Comparison of ENCODE assay signal across 8 cellular contexts in genomic region chr17:42288985-42289862, GRCh38. TPM values are rescaled to one million over a fixed set of nuclear protein-coding genes. Genes with fewer than 3 reads are reported as not detected.
DNase-seq lines count a peak whose midpoint lies in the region; ATAC-seq and TF ChIP-seq lines count a peak whose summit lies in the region.

No MANE protein-coding gene starts in this region.

- peak overlapping the region; percentile 84 for H3K27ac Mint-ChIP-seq in T-helper 1 cell treated with Interleukin-12 subunit alpha and Interleukin-12 subunit beta and Interleukin-4 antibody, amounts not matched to agents 30 μg/mL and 1 μg/mL, for 36 hours
- H3K27ac Mint-ChIP-seq in memory B cell: peak overlapping the region; percentile 95

- intact Hi-C loops in breast epithelium (cut with DNase I; ENCODE audit: low total_unique reads): no loop called here

- H3K36me3 Mint-ChIP-seq in T-helper 1 cell treated with Interleukin-12 subunit alpha and Interleukin-12 subunit beta and Interleukin-4 antibody, amounts not matched to agents 30 μg/mL and 1 μg/mL, for 36 hours (ENCODE audit: low read depth): peaks cover 19% of the 10 kb centered on the region
- H3K36me3 Mint-ChIP-seq in memory B cell: peaks cover 12% of the 10 kb centered on the region

- no peaks in the 10 kb centered on the region for H3K27me3 ChIP-seq in breast epithelium

- H3K36me3 ChIP-seq in breast epithelium: no peaks in the 10 kb centered on the region

- no peaks in the 10 kb centered on the region for H3K9me3 Mint-ChIP-seq in T-helper 1 cell treated with Interleukin-12 subunit alpha and Interleukin-12 subunit beta and Interleukin-4 antibody, amounts not matched to agents 30 μg/mL and 1 μg/mL, for 36 hours
- no peaks in the 10 kb centered on the region for H3K9me3 Mint-ChIP-seq in memory B cell

- H3K4me3 Mint-ChIP-seq in T-helper 1 cell treated with Interleukin-12 subunit alpha and Interleukin-12 subunit beta and Interleukin-4 antibody, amounts not matched to agents 30 μg/mL and 1 μg/mL, for 36 hours: peak overlapping the region; percentile 90
- H3K4me3 Mint-ChIP-seq in memory B cell: peak overlapping the region; percentile 94

- H3K9me3 ChIP-seq in breast epithelium: no peaks in the 10 kb centered on the region

- ATAC-seq in GM19397 (IDR thresholded peaks at IDR 0.05; ENCODE audit: unreplicated experiment): peak; percentile 14
- peak; percentile 24 for ATAC-seq in memory B cell (ENCODE audit: low read depth)
- no peak for ATAC-seq in GM21529 (IDR thresholded peaks at IDR 0.05; ENCODE audit: unreplicated experiment)

- no peaks in the 10 kb centered on the region for H3K27me3 Mint-ChIP-seq in T-helper 1 cell treated with Interleukin-12 subunit alpha and Interleukin-12 subunit beta and Interleukin-4 antibody, amounts not matched to agents 30 μg/mL and 1 μg/mL, for 36 hours (ENCODE audit: low read depth)
- H3K27me3 Mint-ChIP-seq in memory B cell: no peaks in the 10 kb centered on the region

- no peak for TF ChIP-seq POLR2A in breast epithelium (IDR thresholded peaks at IDR 0.05)

- H3K4me3 ChIP-seq in breast epithelium: peak overlapping the region; percentile 75 to 91 (median 77)

- peak overlapping the region; percentile 91 to 92 for H3K27ac ChIP-seq in breast epithelium

- H3K4me1 ChIP-seq in breast epithelium: peaks cover 13% of the 10 kb centered on the region in 2 donors

- TF ChIP-seq CTCF in breast epithelium (IDR thresholded peaks at IDR 0.05): no peak

- peaks cover 35% of the 10 kb centered on the region for H3K4me1 Mint-ChIP-seq in T-helper 1 cell treated with Interleukin-12 subunit alpha and Interleukin-12 subunit beta and Interleukin-4 antibody, amounts not matched to agents 30 μg/mL and 1 μg/mL, for 36 hours (ENCODE audit: low read depth)
- H3K4me1 Mint-ChIP-seq in memory B cell: peaks cover 36% of the 10 kb centered on the region

- peak in 1 of 2 donors; percentile 48 for DNase-seq in breast epithelium (ENCODE audit: low spot score in 2 of 2)
- DNase-seq in memory B cell (ENCODE audit: low spot score in 2 of 2): no peak
- peak in 5 of 6 experiments; percentile 35 to 83 (median 53) for DNase-seq in stimulated activated naive CD4-positive, alpha-beta T cell (lab: John Stamatoyannopoulos, UW)
- DNase-seq in kidney tubule cell (ENCODE audit: low spot score): no peak
- DNase-seq in HuH-7.5 (ENCODE audit: low spot score): no peak

RNA-seq across cellular contexts. Expression of gene STAT5A, which starts 0.9 kb away (rescaled TPM):
- 100 to 1,000 TPM in 1 of 3 donors, 10 to 100 TPM in 2; 72.8 to 363 (median 78.9) TPM for total RNA-seq in breast epithelium

RNA-seq across cellular contexts. Expression of gene STAT5B, which starts 13.0 kb away (rescaled TPM):
- total RNA-seq in breast epithelium: 100 to 1,000 TPM in 2 of 3 donors, 10 to 100 TPM in 1; 97.2 to 130 (median 101) TPM

Comparison
In these comparisons a context has a peak if more than half of its experiments do, and no peak if none do; other contexts are left out.
1. DNase-seq: peak in stimulated activated naive CD4-positive, alpha-beta T cell (5 of 6); none in memory B cell (0 of 2), kidney tubule cell (single experiment) and HuH-7.5 (single experiment).